In genomic region chr17:78617371-78618061, GRCh38 we compare ENCODE assay signal across 22 cellular contexts. TPM values are rescaled to one million over a fixed set of nuclear protein-coding genes. Genes with fewer than 3 reads are reported as not detected.
DNase-seq lines count a peak whose midpoint lies in the region; ATAC-seq and TF ChIP-seq lines count a peak whose summit lies in the region.
"Had no signal": no experiment of that assay in that cellular context is flagged by ENCODE, and none has a peak within 500 bp of the region (broad histone marks: within the 10 kb centered on the region; RNA-seq: fewer than 3 reads in every experiment).

No MANE protein-coding gene starts in this region.

- peak; percentile 55 for DNase-seq in AG20443 (ENCODE audit: low spot score)
- peak; percentile 64 to 76 for DNase-seq in SJCRH30
- DNase-seq in fibroblast of peridontal ligament (ENCODE audit: extremely low read depth), result peak; percentile 30
- DNase-seq in retina, result peak; percentile 50
- no peak for DNase-seq in GM19238 (ENCODE audit: insufficient read length, low spot score)
- DNase-seq in stimulated activated CD8-positive, alpha-beta memory T cell treated with anti-CD3 and anti-CD28 coated beads, Interleukin-4, amount 100 ng/mL, for 48 hours, result no peak
- DNase-seq in progenitor cell of endocrine pancreas (ENCODE audit: low spot score, unreplicated experiment), result no peak
- DNase-seq: activated B cell treated with CpG ODN at 0.5 μM for 24 hours; activated CD4-positive, alpha-beta memory T cell treated with anti-CD3 and anti-CD28 coated beads, Interleukin-2, amount 10 ng/mL, durations not matched to agents 7 days and 5 days; activated T-cell treated with anti-CD3 and anti-CD28 coated beads, Interleukin-2, amount 50 U/mL, for 4 hours; HCEC 1CT; natural killer cell; NCI-H2081; NCI-H524 treated with DMSO at 0.1 percent for 48 hours; transverse colon had no signal

- no peaks in the 10 kb centered on the region for H3K36me3 Mint-ChIP-seq in progenitor cell of endocrine pancreas (ENCODE audit: insufficient read depth)
- H3K36me3 Mint-ChIP-seq: activated naive CD4-positive, alpha-beta T cell treated with anti-CD3 and anti-CD28 coated beads, Interleukin-2, amount 50 U/mL, for 24 hours; natural killer cell; stimulated activated memory B cell treated with anti-CD40 and anti-IgM and Interleukin-4, amounts not matched to agents 10 μg/mL and 1 μg/mL and 100 μg/mL, for 72 hours had no signal

- no peak overlapping the region for H3K27ac ChIP-seq in SJCRH30
- H3K27ac ChIP-seq: breast epithelium had no signal

- H3K4me3 Mint-ChIP-seq in progenitor cell of endocrine pancreas (ENCODE audit: low read depth), result no peak overlapping the region
- H3K4me3 Mint-ChIP-seq: activated B cell treated with CpG ODN at 0.5 μM for 24 hours; activated CD4-positive, alpha-beta memory T cell treated with anti-CD3 and anti-CD28 coated beads, Interleukin-2, amount 10 ng/mL, durations not matched to agents 7 days and 5 days; activated naive CD4-positive, alpha-beta T cell treated with anti-CD3 and anti-CD28 coated beads, Interleukin-2, amount 50 U/mL, for 24 hours; activated T-cell treated with anti-CD3 and anti-CD28 coated beads, Interleukin-2, amount 50 U/mL, for 4 hours; natural killer cell; stimulated activated memory B cell treated with anti-CD40 and anti-IgM and Interleukin-4, amounts not matched to agents 10 μg/mL and 1 μg/mL and 100 μg/mL, for 72 hours had no signal

- H3K4me1 ChIP-seq in SJCRH30, result peaks cover 12% of the 10 kb centered on the region
- H3K4me1 ChIP-seq: breast epithelium had no signal

- ATAC-seq in HG03039 (IDR thresholded peaks at IDR 0.05; ENCODE audit: unreplicated experiment), result no peak
- ATAC-seq: activated T-cell treated with anti-CD3 and anti-CD28 coated beads, Interleukin-2, amount 50 U/mL, for 4 hours; esophagus mucosa; K562; natural killer cell; stimulated activated memory B cell treated with anti-CD40 and anti-IgM and Interleukin-4, amounts not matched to agents 10 μg/mL and 1 μg/mL and 100 μg/mL, for 72 hours had no signal

- no peaks in the 10 kb centered on the region for H3K36me3 ChIP-seq in SJCRH30
- H3K36me3 ChIP-seq: breast epithelium, transverse colon had no signal

- peaks cover 9% of the 10 kb centered on the region for H3K9me3 Mint-ChIP-seq in progenitor cell of endocrine pancreas (ENCODE audit: low read depth)
- H3K9me3 Mint-ChIP-seq: activated CD4-positive, alpha-beta memory T cell treated with anti-CD3 and anti-CD28 coated beads, Interleukin-2, amount 10 ng/mL, durations not matched to agents 7 days and 5 days; activated naive CD4-positive, alpha-beta T cell treated with anti-CD3 and anti-CD28 coated beads, Interleukin-2, amount 50 U/mL, for 24 hours; activated T-cell treated with anti-CD3 and anti-CD28 coated beads, Interleukin-2, amount 50 U/mL, for 4 hours; natural killer cell; stimulated activated memory B cell treated with anti-CD40 and anti-IgM and Interleukin-4, amounts not matched to agents 10 μg/mL and 1 μg/mL and 100 μg/mL, for 72 hours had no signal

- no peaks in the 10 kb centered on the region for H3K4me1 Mint-ChIP-seq in progenitor cell of endocrine pancreas (ENCODE audit: low read depth)
- H3K4me1 Mint-ChIP-seq: activated B cell treated with CpG ODN at 0.5 μM for 24 hours; activated CD4-positive, alpha-beta memory T cell treated with anti-CD3 and anti-CD28 coated beads, Interleukin-2, amount 10 ng/mL, durations not matched to agents 7 days and 5 days; activated naive CD4-positive, alpha-beta T cell treated with anti-CD3 and anti-CD28 coated beads, Interleukin-2, amount 50 U/mL, for 24 hours; natural killer cell; stimulated activated memory B cell treated with anti-CD40 and anti-IgM and Interleukin-4, amounts not matched to agents 10 μg/mL and 1 μg/mL and 100 μg/mL, for 72 hours had no signal

- TF ChIP-seq CTCF in progenitor cell of endocrine pancreas (IDR thresholded peaks at IDR 0.05; ENCODE audit: unreplicated experiment), result no peak

- H3K27me3 Mint-ChIP-seq in progenitor cell of endocrine pancreas, result peaks cover 6% of the 10 kb centered on the region
- H3K27me3 Mint-ChIP-seq: activated naive CD4-positive, alpha-beta T cell treated with anti-CD3 and anti-CD28 coated beads, Interleukin-2, amount 50 U/mL, for 24 hours had no signal

- H3K27ac Mint-ChIP-seq in progenitor cell of endocrine pancreas, result no peak overlapping the region
- H3K27ac Mint-ChIP-seq: activated B cell treated with CpG ODN at 0.5 μM for 24 hours; activated CD4-positive, alpha-beta memory T cell treated with anti-CD3 and anti-CD28 coated beads, Interleukin-2, amount 10 ng/mL, durations not matched to agents 7 days and 5 days; activated naive CD4-positive, alpha-beta T cell treated with anti-CD3 and anti-CD28 coated beads, Interleukin-2, amount 50 U/mL, for 24 hours; natural killer cell; stimulated activated memory B cell treated with anti-CD40 and anti-IgM and Interleukin-4, amounts not matched to agents 10 μg/mL and 1 μg/mL and 100 μg/mL, for 72 hours had no signal

- 0 out of 2 replicates have a peak, but pooled peaks cover 5% of the 10 kb centered on the region for H3K9me3 ChIP-seq in SJCRH30 (replicated peaks)
- H3K9me3 ChIP-seq: breast epithelium, transverse colon had no signal

- no peak overlapping the region for H3K4me3 ChIP-seq in SJCRH30
- H3K4me3 ChIP-seq: breast epithelium, K562, transverse colon had no signal

- no peaks in the 10 kb centered on the region for H3K27me3 ChIP-seq in SJCRH30
- H3K27me3 ChIP-seq: transverse colon had no signal

RNA-seq across cellular contexts. Expression of gene DNAH17, which starts 40.3 kb away (rescaled TPM):
- total RNA-seq in SJCRH30 (2014; rRNA removed; shearing (Covaris generic)), result 3.1 and 3.7 TPM in 2 replicates
- 0.16 TPM in 1 of 2 replicates, not detected in the other for total RNA-seq in progenitor cell of endocrine pancreas
- total RNA-seq: T-helper 2 cell treated with Interferon-gamma antibody and Interleukin-4, amounts not matched to agents 100 ng/mL and 5 ng/mL, for 36 hours had no signal

Comparison
In these comparisons a context has a peak if more than half of its experiments do, and no peak if none do; other contexts are left out.
1. DNase-seq: peak in AG20443 (single experiment), SJCRH30 (2 of 2), fibroblast of peridontal ligament (single experiment) and retina (single experiment); none in GM19238 (single experiment), stimulated activated CD8-positive, alpha-beta memory T cell treated with anti-CD3 and anti-CD28 coated beads, Interleukin-4, amount 100 ng/mL, for 48 hours (single experiment) and progenitor cell of endocrine pancreas (single experiment).